In the genomic region with DNA sequence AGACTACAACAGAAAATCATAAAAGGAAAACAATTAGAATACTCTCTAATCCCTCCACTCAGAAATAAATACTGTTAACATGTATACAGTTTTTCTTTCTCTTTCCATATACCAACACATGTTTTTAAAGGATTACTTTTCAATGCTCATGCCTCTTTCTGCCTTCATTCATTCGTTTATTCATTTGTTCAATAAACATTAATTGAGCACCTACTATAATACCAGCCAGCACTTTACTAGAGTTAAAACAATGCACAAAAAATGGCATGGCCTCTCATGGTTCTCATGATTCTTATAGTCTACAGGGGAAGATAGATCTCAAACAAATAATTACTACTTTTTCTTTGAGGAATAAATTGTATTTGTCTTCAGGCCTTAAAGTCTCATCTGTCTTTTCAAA, we compare ENCODE assay signal across 10 cellular contexts.
DNase-seq lines count a peak whose midpoint lies in the region; ATAC-seq and TF ChIP-seq lines count a peak whose summit lies in the region.
"Had no signal": no experiment of that assay in that cellular context is flagged by ENCODE, and none has a peak within 500 bp of the region (broad histone marks: within the 10 kb centered on the region; RNA-seq: fewer than 3 reads in every experiment).

No MANE protein-coding gene starts in this region.

- no peak for DNase-seq in activated T-cell treated with anti-CD3 and anti-CD28 coated beads, Interleukin-2, amount 50 U/mL, for 72 hours
- DNase-seq in activated T-cell treated with anti-CD3 and anti-CD28 coated beads, Interleukin-2, amount 50 U/mL, for 1 hour: no peak
- DNase-seq in activated CD4-positive, alpha-beta memory T cell treated with anti-CD3 and anti-CD28 coated beads for 36 hours: no peak
- DNase-seq in hepatocyte (ENCODE audit: low spot score): no peak
- DNase-seq in suprapubic skin (ENCODE audit: low spot score in 2 of 2): no peak
- DNase-seq in iPS-NIHi11 (ENCODE audit: low spot score): no peak
- no peak for DNase-seq in nephron progenitor cell
- no peak for DNase-seq in NCI-H526 (lab: John Stamatoyannopoulos, UW)
- DNase-seq: NCI-H2081 treated with DMSO at 0.1 percent for 48 hours; stimulated activated CD4-positive, alpha-beta T cell treated with anti-CD3 and anti-CD28 coated beads, Interleukin-4, amount 100 ng/mL, for 24 hours had no signal

- POLR2A ChIA-PET in activated CD4-positive, alpha-beta memory T cell treated with anti-CD3 and anti-CD28 coated beads for 36 hours (lab: Charles Lee): interaction anchor here (0.8 to 2.7 kb wide), 5 partner anchors 20 to 150 kb away, joined by 3 to 15 read pairs (median 5); partner anchors contain the start of gene RIPOR2

- no peaks in the 10 kb centered on the region for H3K9me2 ChIP-seq in hepatocyte (replicated peaks; ENCODE audit: insufficient read depth)

- H3K27ac ChIP-seq in hepatocyte: peak overlapping the region; percentile 75
- peak overlapping the region; percentile 89 for H3K27ac ChIP-seq in suprapubic skin

- no peak overlapping the region for H3K4me2 ChIP-seq in hepatocyte

- TF ChIP-seq POLR2A in suprapubic skin (IDR thresholded peaks at IDR 0.05): no peak

- WGBS in hepatocyte (ENCODE audit: low lambda C conversion rate, missing lambda C conversion rate): 90% methylated on average over 1 of the region's 1 CpG
- WGBS in suprapubic skin: 95% methylated on average over 1 of the region's 1 CpG

- no peaks in the 10 kb centered on the region for H4K20me1 ChIP-seq in hepatocyte (ENCODE audit: insufficient read depth, poor library complexity, severe bottlenecking)

- H3K4me1 Mint-ChIP-seq in activated T-cell treated with anti-CD3 and anti-CD28 coated beads, Interleukin-2, amount 50 U/mL, for 72 hours (ENCODE audit: low read depth): peaks cover 73% of the 10 kb centered on the region
- peaks cover 73% of the 10 kb centered on the region for H3K4me1 Mint-ChIP-seq in activated CD4-positive, alpha-beta memory T cell treated with anti-CD3 and anti-CD28 coated beads for 36 hours (ENCODE audit: low read depth)
- H3K4me1 Mint-ChIP-seq in nephron progenitor cell: no peaks in the 10 kb centered on the region

- peak overlapping the region; percentile 44 for H3K27ac Mint-ChIP-seq in activated T-cell treated with anti-CD3 and anti-CD28 coated beads, Interleukin-2, amount 50 U/mL, for 72 hours
- peak overlapping the region; percentile 78 for H3K27ac Mint-ChIP-seq in activated CD4-positive, alpha-beta memory T cell treated with anti-CD3 and anti-CD28 coated beads for 36 hours
- H3K27ac Mint-ChIP-seq in nephron progenitor cell: no peak overlapping the region

- no peaks in the 10 kb centered on the region for H3K79me2 ChIP-seq in hepatocyte

- H3K4me3 ChIP-seq in hepatocyte (no peak overlapping the region), suprapubic skin (no peak overlapping the region)

- H2AFZ ChIP-seq in hepatocyte: no peak overlapping the region

- no peaks in the 10 kb centered on the region for H3K27me3 Mint-ChIP-seq in activated T-cell treated with anti-CD3 and anti-CD28 coated beads, Interleukin-2, amount 50 U/mL, for 72 hours (ENCODE audit: low read depth)
- H3K27me3 Mint-ChIP-seq in activated CD4-positive, alpha-beta memory T cell treated with anti-CD3 and anti-CD28 coated beads for 36 hours: no peaks in the 10 kb centered on the region
- H3K27me3 Mint-ChIP-seq in nephron progenitor cell (ENCODE audit: low read depth, poor library complexity): peaks cover 3% of the 10 kb centered on the region

- intact Hi-C loops in activated CD4-positive, alpha-beta memory T cell treated with anti-CD3 and anti-CD28 coated beads for 36 hours (cut with micrococcal nuclease): loop anchor here (2.0 kb wide), 2 partner anchors 71 to 97 kb away; partner anchors contain the start of gene RIPOR2

- H3K36me3 Mint-ChIP-seq in activated T-cell treated with anti-CD3 and anti-CD28 coated beads, Interleukin-2, amount 50 U/mL, for 72 hours (ENCODE audit: insufficient read depth in 2 of 2): no peaks in the 10 kb centered on the region
- H3K36me3 Mint-ChIP-seq in activated CD4-positive, alpha-beta memory T cell treated with anti-CD3 and anti-CD28 coated beads for 36 hours: no peaks in the 10 kb centered on the region
- H3K36me3 Mint-ChIP-seq in nephron progenitor cell (ENCODE audit: low read depth): no peaks in the 10 kb centered on the region

- TF ChIP-seq CTCF in hepatocyte (IDR thresholded peaks at IDR 0.05; ENCODE audit: poor library complexity) (no peak), suprapubic skin (IDR thresholded peaks at IDR 0.05) (no peak), nephron progenitor cell (IDR thresholded peaks at IDR 0.05) (no peak)

- no peak for TF ChIP-seq EP300 in suprapubic skin (IDR thresholded peaks at IDR 0.05)

- CTCF ChIA-PET in activated CD4-positive, alpha-beta memory T cell treated with anti-CD3 and anti-CD28 coated beads for 36 hours (lab: Charles Lee): interaction anchor here (0.9 to 6.4 kb wide), 7 partner anchors 11 to 425 kb away, joined by 3 to 82 read pairs (median 7); no protein-coding TSS in a partner anchor

- H3K27me3 ChIP-seq in hepatocyte (no peaks in the 10 kb centered on the region), suprapubic skin (no peaks in the 10 kb centered on the region)

- H3K4me1 ChIP-seq in hepatocyte (ENCODE audit: insufficient read depth): peaks cover 7% of the 10 kb centered on the region
- peaks cover 65% of the 10 kb centered on the region for H3K4me1 ChIP-seq in suprapubic skin

- no peaks in the 10 kb centered on the region for H3K36me3 ChIP-seq in hepatocyte (replicated peaks; ENCODE audit: insufficient read depth, low read depth)
- H3K36me3 ChIP-seq in suprapubic skin: no peaks in the 10 kb centered on the region

- H3K4me3 Mint-ChIP-seq in activated T-cell treated with anti-CD3 and anti-CD28 coated beads, Interleukin-2, amount 50 U/mL, for 72 hours: peak overlapping the region; percentile 49 to 66
- H3K4me3 Mint-ChIP-seq in activated CD4-positive, alpha-beta memory T cell treated with anti-CD3 and anti-CD28 coated beads for 36 hours: no peak overlapping the region
- no peak overlapping the region for H3K4me3 Mint-ChIP-seq in nephron progenitor cell

- ATAC-seq in activated T-cell treated with anti-CD3 and anti-CD28 coated beads, Interleukin-2, amount 50 U/mL, for 72 hours (replicated peaks in 1 of 2): no peak

- no peaks in the 10 kb centered on the region for H3K9me3 Mint-ChIP-seq in activated T-cell treated with anti-CD3 and anti-CD28 coated beads, Interleukin-2, amount 50 U/mL, for 72 hours
- H3K9me3 Mint-ChIP-seq in activated CD4-positive, alpha-beta memory T cell treated with anti-CD3 and anti-CD28 coated beads for 36 hours: no peaks in the 10 kb centered on the region
- H3K9me3 Mint-ChIP-seq in nephron progenitor cell: no peaks in the 10 kb centered on the region

- H3K9me3 ChIP-seq in hepatocyte (ENCODE audit: low read depth): no peaks in the 10 kb centered on the region
- H3K9me3 ChIP-seq in suprapubic skin: no peaks in the 10 kb centered on the region

Comparison
In these comparisons a context has a peak if more than half of its experiments do, and no peak if none do; other contexts are left out.
1. H3K4me3 Mint-ChIP-seq: peak in activated T-cell treated with anti-CD3 and anti-CD28 coated beads, Interleukin-2, amount 50 U/mL, for 72 hours (2 of 2); none in activated CD4-positive, alpha-beta memory T cell treated with anti-CD3 and anti-CD28 coated beads for 36 hours (single experiment) and nephron progenitor cell (single experiment).